Comparison of ENCODE assay signal across 24 cellular contexts in genomic region chr4:148330161-148330560, GRCh38.
"Had no signal": no experiment of that assay in that cellular context is flagged by ENCODE, and none has a peak within 500 bp of the region (broad histone marks: within the 10 kb centered on the region; RNA-seq: fewer than 3 reads in every experiment).

No MANE protein-coding gene starts in this region.

- H3K27ac ChIP-seq: epithelial cell of prostate, lower lobe of right lung, ovary, right atrium auricular region, sigmoid colon, skin epidermis, thoracic aorta, tibial nerve, upper lobe of left lung, vagina had no signal

- DNase-seq: effector CD8-positive, alpha-beta T cell; endodermal cell; hypothalamus; immature natural killer cell; islet precursor cell; kidney glomerular epithelial cell; left colon; left ventricle myocardium superior; lower lobe of right lung; naive thymus-derived CD8-positive, alpha-beta T cell; occipital lobe; ovary; sigmoid colon; stimulated activated CD4-positive, alpha-beta T cell treated with anti-CD3 and anti-CD28 coated beads, Interleukin-15, amount 100 ng/mL, for 24 hours; stimulated activated CD4-positive, alpha-beta T cell treated with anti-CD3 and anti-CD28 coated beads, Interleukin-2, amount 100 ng/mL, for 48 hours; stimulated activated naive B cell treated with anti-CD40 and anti-IgM and Interleukin-4, amounts not matched to agents 10 μg/mL and 1 μg/mL and 100 μg/mL, for 72 hours; upper lobe of left lung had no signal

- H3K4me1 ChIP-seq: lower lobe of right lung, sigmoid colon, upper lobe of left lung had no signal

- H3K4me3 ChIP-seq: lower lobe of right lung, ovary, right atrium auricular region, sigmoid colon, skin epidermis, thoracic aorta, tibial nerve, upper lobe of left lung, vagina had no signal

- H3K9me3 ChIP-seq: lower lobe of right lung, ovary, right atrium auricular region, sigmoid colon, thoracic aorta, tibial nerve, upper lobe of left lung, vagina had no signal

- ATAC-seq: esophagus mucosa; lower lobe of right lung; naive thymus-derived CD8-positive, alpha-beta T cell; stimulated activated naive B cell treated with anti-CD40 and anti-IgM and Interleukin-4, amounts not matched to agents 10 μg/mL and 1 μg/mL and 100 μg/mL, for 72 hours had no signal

- H3K27me3 ChIP-seq: ovary, right atrium auricular region, sigmoid colon, tibial nerve, upper lobe of left lung, vagina had no signal

- H3K36me3 ChIP-seq: lower lobe of right lung, ovary, right atrium auricular region, sigmoid colon, thoracic aorta, tibial nerve, upper lobe of left lung, vagina had no signal
